Comparison of ENCODE assay signal across 19 cellular contexts in genomic region chr4:76120199-76120598, GRCh38. TPM values are rescaled to one million over a fixed set of nuclear protein-coding genes. Genes with fewer than 3 reads are reported as not detected.
DNase-seq lines count a peak whose midpoint lies in the region; ATAC-seq, FAIRE-seq and TF ChIP-seq lines count a peak whose summit lies in the region.
"Had no signal": no experiment of that assay in that cellular context is flagged by ENCODE, and none has a peak within 500 bp of the region (broad histone marks: within the 10 kb centered on the region; RNA-seq: fewer than 3 reads in every experiment).

No MANE protein-coding gene starts in this region.

- no peak overlapping the region for H3K4me3 Mint-ChIP-seq in T-helper 17 cell
- H3K4me3 Mint-ChIP-seq: CD4-positive, alpha-beta memory T cell had no signal

- no peaks in the 10 kb centered on the region for H3K4me1 ChIP-seq in pancreas
- H3K4me1 ChIP-seq: A549 had no signal

- H3K27me3 ChIP-seq in pancreas: no peaks in the 10 kb centered on the region

- H3K36me3 ChIP-seq in pancreas: peaks cover 0 to 38% (median 0%) of the 10 kb centered on the region in 3 donors

- FAIRE-seq in pancreas (lab: Jason Lieb, UNC): no peak
- FAIRE-seq: A549, GM12892, H1 had no signal

- ATAC-seq in T-helper 17 cell (no peak), pancreas (peak in 3 of 4 donors; percentile 37 to 62 (median 43)), GM21390 (IDR thresholded peaks at IDR 0.05; ENCODE audit: unreplicated experiment) (no peak)
- ATAC-seq: A549 had no signal

- peak overlapping the region; percentile 16 for H3K27ac Mint-ChIP-seq in T-helper 17 cell
- H3K27ac Mint-ChIP-seq: CD4-positive, alpha-beta memory T cell had no signal

- TF ChIP-seq CTCF in pancreas (IDR thresholded peaks at IDR 0.05): no peak

- H3K36me3 Mint-ChIP-seq in T-helper 17 cell (ENCODE audit: low read depth): peaks cover 5% of the 10 kb centered on the region

- H3K4me1 Mint-ChIP-seq in T-helper 17 cell: no peaks in the 10 kb centered on the region

- H3K27ac ChIP-seq in pancreas: no peak overlapping the region
- H3K27ac ChIP-seq: A549, GM23248 had no signal

- intact Hi-C loops in pancreas (cut with DNase I): no loop called here

- H3K27me3 Mint-ChIP-seq in T-helper 17 cell: no peaks in the 10 kb centered on the region
- H3K27me3 Mint-ChIP-seq: CD4-positive, alpha-beta memory T cell had no signal

- peak; percentile 5 for DNase-seq in NCI-H2171 (lab: John Stamatoyannopoulos, UW)
- no peak for DNase-seq in T-helper 17 cell
- DNase-seq in pancreas: no peak
- no peak for DNase-seq in effector CD8-positive, alpha-beta T cell (lab: John Stamatoyannopoulos, UW)
- no peak for DNase-seq in OCI-M1 (lab: John Stamatoyannopoulos, UW)
- DNase-seq: 8988T; C1 segment of cervical spinal cord; Calu3; CD4-positive, alpha-beta memory T cell; COR-L47; DND-41; GM23248; H7; HCEC 1CT had no signal

- H3K4me3 ChIP-seq in pancreas: no peak overlapping the region
- H3K4me3 ChIP-seq: A549, GM23248 had no signal

- H3K9me3 ChIP-seq in T-helper 17 cell (ENCODE audit: control insufficient read depth, low read length, poor library complexity, severe bottlenecking) (no peaks in the 10 kb centered on the region), pancreas (no peaks in the 10 kb centered on the region)
- H3K9me3 ChIP-seq: A549 had no signal

- WGBS in pancreas, 2 donors: 47 to 54% methylated on average over 4 of the region's 4 CpGs

RNA-seq across cellular contexts. Expression of gene NUP54, which starts 28.0 kb away (rescaled TPM):
- total RNA-seq in T-helper 17 cell (10 to 100 TPM; 63.2 to 93.1 TPM), pancreas (10 to 100 TPM; 17.5 to 20.8 (median 19.2) TPM)
- polyA plus RNA-seq in pancreas: 10 to 100 TPM; 15.6 to 21.7 TPM

RNA-seq across cellular contexts. Expression of gene ART3, which starts 45.7 kb away (rescaled TPM):
- not detected for total RNA-seq in T-helper 17 cell
- 1 to 10 TPM in 5 of 6 donors, under 1 TPM in 1; 0.32 to 7.5 (median 4.9) TPM for total RNA-seq in pancreas
- 10 to 100 TPM in 1 of 2 donors, 1 to 10 TPM in 1; 2.5 to 14.4 TPM for polyA plus RNA-seq in pancreas
- total RNA-seq: CD4-positive, alpha-beta memory T cell; GM23248 had no signal
- polyA plus RNA-seq: A549; BJ; CD4-positive, alpha-beta memory T cell; GM23248 had no signal

Comparison
In these comparisons a context has a peak if more than half of its experiments do, and no peak if none do; other contexts are left out.
1. ATAC-seq: peak in pancreas (3 of 4); none in T-helper 17 cell (single experiment) and GM21390 (single experiment).